ENCODE assay signal across 1 cellular context in the genomic region with DNA sequence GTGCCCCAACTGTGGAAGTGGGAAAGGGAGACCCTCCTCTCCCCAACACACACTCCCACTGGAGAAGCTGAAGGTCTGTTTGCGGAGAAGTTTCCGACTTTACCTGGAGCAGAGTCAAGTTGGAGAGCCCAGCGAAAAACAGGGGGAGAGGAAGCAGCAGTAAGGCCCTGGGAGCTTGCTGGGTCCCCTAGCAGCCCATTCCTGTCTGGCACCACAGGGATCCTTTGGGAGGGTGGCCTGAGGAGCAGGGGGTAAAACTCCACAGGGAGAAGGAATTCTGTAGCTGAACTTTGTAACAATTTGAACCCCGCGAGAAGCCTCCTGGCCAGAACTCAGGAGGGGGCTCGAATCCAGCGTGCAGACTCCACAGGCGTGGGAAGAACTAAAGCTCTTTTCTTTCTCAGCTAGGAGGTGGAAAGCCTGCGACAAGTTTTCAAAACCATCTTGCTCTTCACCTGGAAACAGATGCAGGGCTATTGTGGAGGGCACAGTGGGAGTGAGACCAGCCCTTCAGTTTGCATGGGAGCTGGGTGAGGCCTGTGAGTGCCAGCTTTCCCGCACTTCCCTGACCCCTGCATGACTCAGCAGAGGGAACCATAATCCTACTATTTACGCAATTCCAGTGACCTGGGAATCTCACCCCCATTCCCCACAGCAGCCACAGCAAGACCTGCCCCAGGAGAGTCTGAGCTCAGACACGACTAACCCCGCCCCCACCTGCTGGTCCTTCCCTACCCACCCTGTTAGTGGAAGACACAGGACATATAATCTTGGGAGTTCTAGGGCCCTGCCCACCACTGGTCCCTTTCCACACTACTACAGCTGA.
TF ChIP-seq lines count a peak whose summit lies in the region.

No MANE protein-coding gene starts in this region.

TF ChIP-seq in GM23338, 12 proteins besides CTCF, POLR2A, EP300 and RAD21 (continued from another document):
- TF ChIP-seq, protein P1, sequence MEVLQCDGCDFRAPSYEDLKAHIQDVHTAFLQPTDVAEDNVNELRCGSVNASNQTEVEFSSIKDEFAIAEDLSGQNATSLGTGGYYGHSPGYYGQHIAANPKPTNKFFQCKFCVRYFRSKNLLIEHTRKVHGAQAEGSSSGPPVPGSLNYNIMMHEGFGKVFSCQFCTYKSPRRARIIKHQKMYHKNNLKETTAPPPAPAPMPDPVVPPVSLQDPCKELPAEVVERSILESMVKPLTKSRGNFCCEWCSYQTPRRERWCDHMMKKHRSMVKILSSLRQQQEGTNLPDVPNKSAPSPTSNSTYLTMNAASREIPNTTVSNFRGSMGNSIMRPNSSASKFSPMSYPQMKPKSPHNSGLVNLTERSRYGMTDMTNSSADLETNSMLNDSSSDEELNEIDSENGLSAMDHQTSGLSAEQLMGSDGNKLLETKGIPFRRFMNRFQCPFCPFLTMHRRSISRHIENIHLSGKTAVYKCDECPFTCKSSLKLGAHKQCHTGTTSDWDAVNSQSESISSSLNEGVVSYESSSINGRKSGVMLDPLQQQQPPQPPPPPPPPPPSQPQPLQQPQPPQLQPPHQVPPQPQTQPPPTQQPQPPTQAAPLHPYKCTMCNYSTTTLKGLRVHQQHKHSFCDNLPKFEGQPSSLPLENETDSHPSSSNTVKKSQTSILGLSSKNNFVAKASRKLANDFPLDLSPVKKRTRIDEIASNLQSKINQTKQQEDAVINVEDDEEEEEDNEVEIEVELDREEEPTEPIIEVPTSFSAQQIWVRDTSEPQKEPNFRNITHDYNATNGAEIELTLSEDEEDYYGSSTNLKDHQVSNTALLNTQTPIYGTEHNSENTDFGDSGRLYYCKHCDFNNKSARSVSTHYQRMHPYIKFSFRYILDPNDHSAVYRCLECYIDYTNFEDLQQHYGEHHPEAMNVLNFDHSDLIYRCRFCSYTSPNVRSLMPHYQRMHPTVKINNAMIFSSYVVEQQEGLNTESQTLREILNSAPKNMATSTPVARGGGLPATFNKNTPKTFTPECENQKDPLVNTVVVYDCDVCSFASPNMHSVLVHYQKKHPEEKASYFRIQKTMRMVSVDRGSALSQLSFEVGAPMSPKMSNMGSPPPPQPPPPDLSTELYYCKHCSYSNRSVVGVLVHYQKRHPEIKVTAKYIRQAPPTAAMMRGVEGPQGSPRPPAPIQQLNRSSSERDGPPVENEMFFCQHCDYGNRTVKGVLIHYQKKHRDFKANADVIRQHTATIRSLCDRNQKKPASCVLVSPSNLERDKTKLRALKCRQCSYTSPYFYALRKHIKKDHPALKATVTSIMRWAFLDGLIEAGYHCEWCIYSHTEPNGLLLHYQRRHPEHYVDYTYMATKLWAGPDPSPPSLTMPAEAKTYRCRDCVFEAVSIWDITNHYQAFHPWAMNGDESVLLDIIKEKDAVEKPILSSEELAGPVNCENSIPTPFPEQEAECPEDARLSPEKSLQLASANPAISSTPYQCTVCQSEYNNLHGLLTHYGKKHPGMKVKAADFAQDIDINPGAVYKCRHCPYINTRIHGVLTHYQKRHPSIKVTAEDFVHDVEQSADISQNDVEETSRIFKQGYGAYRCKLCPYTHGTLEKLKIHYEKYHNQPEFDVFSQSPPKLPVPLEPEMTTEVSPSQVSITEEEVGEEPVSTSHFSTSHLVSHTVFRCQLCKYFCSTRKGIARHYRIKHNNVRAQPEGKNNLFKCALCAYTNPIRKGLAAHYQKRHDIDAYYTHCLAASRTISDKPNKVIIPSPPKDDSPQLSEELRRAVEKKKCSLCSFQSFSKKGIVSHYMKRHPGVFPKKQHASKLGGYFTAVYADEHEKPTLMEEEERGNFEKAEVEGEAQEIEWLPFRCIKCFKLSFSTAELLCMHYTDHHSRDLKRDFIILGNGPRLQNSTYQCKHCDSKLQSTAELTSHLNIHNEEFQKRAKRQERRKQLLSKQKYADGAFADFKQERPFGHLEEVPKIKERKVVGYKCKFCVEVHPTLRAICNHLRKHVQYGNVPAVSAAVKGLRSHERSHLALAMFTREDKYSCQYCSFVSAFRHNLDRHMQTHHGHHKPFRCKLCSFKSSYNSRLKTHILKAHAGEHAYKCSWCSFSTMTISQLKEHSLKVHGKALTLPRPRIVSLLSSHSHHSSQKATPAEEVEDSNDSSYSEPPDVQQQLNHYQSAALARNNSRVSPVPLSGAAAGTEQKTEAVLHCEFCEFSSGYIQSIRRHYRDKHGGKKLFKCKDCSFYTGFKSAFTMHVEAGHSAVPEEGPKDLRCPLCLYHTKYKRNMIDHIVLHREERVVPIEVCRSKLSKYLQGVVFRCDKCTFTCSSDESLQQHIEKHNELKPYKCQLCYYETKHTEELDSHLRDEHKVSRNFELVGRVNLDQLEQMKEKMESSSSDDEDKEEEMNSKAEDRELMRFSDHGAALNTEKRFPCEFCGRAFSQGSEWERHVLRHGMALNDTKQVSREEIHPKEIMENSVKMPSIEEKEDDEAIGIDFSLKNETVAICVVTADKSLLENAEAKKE (CRISPR knock-in tag; IDR thresholded peaks at IDR 0.05): no peak
- no peak for TF ChIP-seq JUNB (IDR thresholded peaks at IDR 0.05; ENCODE audit: unreplicated experiment)
- no peak for TF ChIP-seq EZH2 (IDR thresholded peaks at IDR 0.05; ENCODE audit: low read depth, unreplicated experiment)
- TF ChIP-seq STAT1 (IDR thresholded peaks at IDR 0.05; ENCODE audit: unreplicated experiment): no peak
- TF ChIP-seq ZNF114 (CRISPR knock-in tag; IDR thresholded peaks at IDR 0.05): no peak
- no peak for TF ChIP-seq CREB1 (CRISPR knock-in tag; IDR thresholded peaks at IDR 0.05; ENCODE audit: low read depth)
- TF ChIP-seq EZH2phosphoT487 (IDR thresholded peaks at IDR 0.05; ENCODE audit: unreplicated experiment): no peak
- no peak for TF ChIP-seq NANOG (IDR thresholded peaks at IDR 0.05; ENCODE audit: borderline replicate concordance)
- TF ChIP-seq, protein P2, sequence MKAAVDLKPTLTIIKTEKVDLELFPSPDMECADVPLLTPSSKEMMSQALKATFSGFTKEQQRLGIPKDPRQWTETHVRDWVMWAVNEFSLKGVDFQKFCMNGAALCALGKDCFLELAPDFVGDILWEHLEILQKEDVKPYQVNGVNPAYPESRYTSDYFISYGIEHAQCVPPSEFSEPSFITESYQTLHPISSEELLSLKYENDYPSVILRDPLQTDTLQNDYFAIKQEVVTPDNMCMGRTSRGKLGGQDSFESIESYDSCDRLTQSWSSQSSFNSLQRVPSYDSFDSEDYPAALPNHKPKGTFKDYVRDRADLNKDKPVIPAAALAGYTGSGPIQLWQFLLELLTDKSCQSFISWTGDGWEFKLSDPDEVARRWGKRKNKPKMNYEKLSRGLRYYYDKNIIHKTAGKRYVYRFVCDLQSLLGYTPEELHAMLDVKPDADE (IDR thresholded peaks at IDR 0.05): no peak
- no peak for TF ChIP-seq ZNF331 (CRISPR knock-in tag; IDR thresholded peaks at IDR 0.05; ENCODE audit: low read depth)
- TF ChIP-seq POLR2AphosphoS5 (IDR thresholded peaks at IDR 0.05; ENCODE audit: low read depth): no peak
